Comparison of ENCODE assay signal across 14 cellular contexts in genomic region chr1:18940303-18941020, GRCh38. TPM values are rescaled to one million over a fixed set of nuclear protein-coding genes. Genes with fewer than 3 reads are reported as not detected.
DNase-seq lines count a peak whose midpoint lies in the region; ATAC-seq and TF ChIP-seq lines count a peak whose summit lies in the region.
"Had no signal": no experiment of that assay in that cellular context is flagged by ENCODE, and none has a peak within 500 bp of the region (broad histone marks: within the 10 kb centered on the region; RNA-seq: fewer than 3 reads in every experiment).

No MANE protein-coding gene starts in this region.

- H3K36me3 Mint-ChIP-seq in activated naive CD8-positive, alpha-beta T cell, result no peaks in the 10 kb centered on the region
- peaks cover 9% of the 10 kb centered on the region for H3K36me3 Mint-ChIP-seq in activated naive CD8-positive, alpha-beta T cell treated with anti-CD3 and anti-CD28 coated beads, Interleukin-2, amount 50 U/mL, for 24 hours (ENCODE audit: low read depth)

- H3K4me1 ChIP-seq in breast epithelium, result peaks cover 16 to 19% of the 10 kb centered on the region in 2 donors
- H3K4me1 ChIP-seq in thyroid gland, result peaks cover 54 to 82% of the 10 kb centered on the region in 2 donors

- no peak for DNase-seq in activated naive CD8-positive, alpha-beta T cell treated with anti-CD3 and anti-CD28 coated beads, Interleukin-2, amount 50 U/mL, for 24 hours
- DNase-seq in breast epithelium (ENCODE audit: low spot score in 2 of 2) (no peak), thyroid gland (no peak), COR-L47 (lab: John Stamatoyannopoulos, UW) (no peak), NCI-H2227 treated with DMSO at 0.1 percent for 48 hours (lab: John Stamatoyannopoulos, UW) (no peak)
- DNase-seq: activated CD4-positive, alpha-beta memory T cell treated with anti-CD3 and anti-CD28 coated beads for 36 hours; activated naive CD4-positive, alpha-beta T cell treated with anti-CD3 and anti-CD28 coated beads, Interleukin-2, amount 50 U/mL, for 16 hours; NCI-H1092 treated with DMSO at 0.1 percent for 48 hours; stimulated activated CD4-positive, alpha-beta T cell treated with anti-CD3 and anti-CD28 coated beads, Interleukin-2, amount 100 ng/mL, for 24 hours; stomach; T-helper 1 cell had no signal

- H3K27ac ChIP-seq in breast epithelium (peak overlapping the region; percentile 75 to 80), layer of hippocampus (ENCODE audit: low read depth, low read length) (peak overlapping the region; percentile 88), thyroid gland (peak overlapping the region; percentile 52 to 82 (median 74))

- 71 to 82% methylated on average over 13 of the region's 13 CpGs for WGBS in thyroid gland, 2 donors

- no peaks in the 10 kb centered on the region for H3K9me3 Mint-ChIP-seq in activated naive CD8-positive, alpha-beta T cell (ENCODE audit: low read depth)
- H3K9me3 Mint-ChIP-seq in activated naive CD8-positive, alpha-beta T cell treated with anti-CD3 and anti-CD28 coated beads, Interleukin-2, amount 50 U/mL, for 24 hours, result no peaks in the 10 kb centered on the region
- H3K9me3 Mint-ChIP-seq: activated CD4-positive, alpha-beta memory T cell treated with anti-CD3 and anti-CD28 coated beads for 36 hours had no signal

- no peak for TF ChIP-seq CTCF in breast epithelium (IDR thresholded peaks at IDR 0.05)
- no peak for TF ChIP-seq CTCF in thyroid gland (IDR thresholded peaks at IDR 0.05)

- peak overlapping the region; percentile 22 for H3K27ac Mint-ChIP-seq in activated naive CD8-positive, alpha-beta T cell
- no peak overlapping the region for H3K27ac Mint-ChIP-seq in activated naive CD8-positive, alpha-beta T cell treated with anti-CD3 and anti-CD28 coated beads, Interleukin-2, amount 50 U/mL, for 24 hours
- H3K27ac Mint-ChIP-seq: activated CD4-positive, alpha-beta memory T cell treated with anti-CD3 and anti-CD28 coated beads for 36 hours had no signal

- H3K4me3 ChIP-seq in breast epithelium (no peak overlapping the region), thyroid gland (replicated peaks in 1 of 3) (no peak overlapping the region)
- H3K4me3 ChIP-seq: stomach had no signal

- no peak overlapping the region for H3K4me3 Mint-ChIP-seq in activated naive CD8-positive, alpha-beta T cell
- no peak overlapping the region for H3K4me3 Mint-ChIP-seq in activated naive CD8-positive, alpha-beta T cell treated with anti-CD3 and anti-CD28 coated beads, Interleukin-2, amount 50 U/mL, for 24 hours
- H3K4me3 Mint-ChIP-seq: activated CD4-positive, alpha-beta memory T cell treated with anti-CD3 and anti-CD28 coated beads for 36 hours had no signal

- intact Hi-C loops in breast epithelium (cut with DNase I; ENCODE audit: low total_unique reads), result no loop called here
- intact Hi-C loops in thyroid gland (cut with DNase I), result no loop called here

- H3K36me3 ChIP-seq in breast epithelium (no peaks in the 10 kb centered on the region), thyroid gland (no peaks in the 10 kb centered on the region)
- H3K36me3 ChIP-seq: stomach had no signal

- H3K27me3 Mint-ChIP-seq in activated naive CD8-positive, alpha-beta T cell, result no peaks in the 10 kb centered on the region
- H3K27me3 Mint-ChIP-seq in activated naive CD8-positive, alpha-beta T cell treated with anti-CD3 and anti-CD28 coated beads, Interleukin-2, amount 50 U/mL, for 24 hours, result no peaks in the 10 kb centered on the region
- H3K27me3 Mint-ChIP-seq: activated CD4-positive, alpha-beta memory T cell treated with anti-CD3 and anti-CD28 coated beads for 36 hours had no signal

- no peaks in the 10 kb centered on the region for H3K9me3 ChIP-seq in breast epithelium
- no peaks in the 10 kb centered on the region for H3K9me3 ChIP-seq in thyroid gland
- H3K9me3 ChIP-seq: stomach had no signal

- H3K27me3 ChIP-seq in breast epithelium (no peaks in the 10 kb centered on the region), layer of hippocampus (ENCODE audit: control insufficient read depth, insufficient read depth, low read length) (no peaks in the 10 kb centered on the region), thyroid gland (no peaks in the 10 kb centered on the region)
- H3K27me3 ChIP-seq: stomach had no signal

- H3K4me1 Mint-ChIP-seq in activated naive CD8-positive, alpha-beta T cell (ENCODE audit: low read depth), result peaks cover 46% of the 10 kb centered on the region
- H3K4me1 Mint-ChIP-seq in activated naive CD8-positive, alpha-beta T cell treated with anti-CD3 and anti-CD28 coated beads, Interleukin-2, amount 50 U/mL, for 24 hours, result peaks cover 60% of the 10 kb centered on the region

- no peak for ATAC-seq in activated naive CD8-positive, alpha-beta T cell treated with anti-CD3 and anti-CD28 coated beads, Interleukin-2, amount 50 U/mL, for 24 hours
- ATAC-seq in GM21576 (IDR thresholded peaks at IDR 0.05; ENCODE audit: unreplicated experiment), result no peak

- TF ChIP-seq POLR2A in breast epithelium (IDR thresholded peaks at IDR 0.05) (no peak), thyroid gland (IDR thresholded peaks at IDR 0.05) (no peak)

RNA-seq across cellular contexts. Expression of gene IFFO2, which starts 16.0 kb away (rescaled TPM):
- total RNA-seq in breast epithelium (10 to 100 TPM in 2 of 3 donors, 1 to 10 TPM in 1; 5.8 to 35.3 (median 34.4) TPM), thyroid gland (10 to 100 TPM in 3 of 4 donors, 1 to 10 TPM in 1; 7.2 to 11.3 (median 10.1) TPM)

RNA-seq across cellular contexts. Expression of gene ALDH4A1, which starts 38.1 kb away (rescaled TPM):
- 10 to 100 TPM; 15.7 to 81.0 (median 23.7) TPM for total RNA-seq in breast epithelium
- 10 to 100 TPM in 3 of 4 donors, 1 to 10 TPM in 1; 5.4 to 29.9 (median 18.6) TPM for total RNA-seq in thyroid gland
